In the genomic region with DNA sequence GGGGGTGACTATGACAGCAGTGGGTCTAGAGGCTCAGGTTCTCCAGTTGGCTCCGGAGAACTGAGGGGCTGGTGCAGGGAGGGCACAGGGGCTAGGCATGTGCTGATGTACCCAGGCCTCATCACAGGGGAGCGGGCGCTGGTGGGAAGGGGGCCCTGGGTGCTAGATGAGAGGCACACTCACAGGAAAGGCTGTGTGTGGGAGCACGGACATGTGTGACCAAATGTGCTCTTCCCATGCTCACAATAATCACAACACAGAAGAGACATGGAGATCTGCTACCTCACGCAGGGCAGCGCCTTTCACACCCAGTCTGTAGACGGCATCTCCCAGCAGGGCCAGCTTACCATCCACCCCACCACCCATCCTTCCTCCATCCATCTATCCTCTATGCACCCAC, we compare ENCODE assay signal across 22 cellular contexts. TPM values are rescaled to one million over a fixed set of nuclear protein-coding genes. Genes with fewer than 3 reads are reported as not detected.
DNase-seq lines count a peak whose midpoint lies in the region; ATAC-seq and TF ChIP-seq lines count a peak whose summit lies in the region.
"Had no signal": no experiment of that assay in that cellular context is flagged by ENCODE, and none has a peak within 500 bp of the region (broad histone marks: within the 10 kb centered on the region; RNA-seq: fewer than 3 reads in every experiment).

No MANE protein-coding gene starts in this region.

- H3K27me3 Mint-ChIP-seq in natural killer cell treated with Interleukin-12 subunit alpha and Interleukin-12 subunit beta and Interleukin-15 and Interleukin-18, amount 100 ng/mL, for 72 hours = no peaks in the 10 kb centered on the region
- H3K27me3 Mint-ChIP-seq in natural killer cell (ENCODE audit: low read depth in 2 of 2) (no peaks in the 10 kb centered on the region), brain (no peaks in the 10 kb centered on the region)

- intact Hi-C loops in natural killer cell (cut with micrococcal nuclease) = no loop called here

- ATAC-seq in natural killer cell treated with Interleukin-12 subunit alpha and Interleukin-12 subunit beta and Interleukin-15 and Interleukin-18, amount 100 ng/mL, for 72 hours = no peak
- ATAC-seq in natural killer cell = no peak
- ATAC-seq: HCT116 had no signal

- H3K4me2 ChIP-seq in osteoblast (ENCODE audit: insufficient read depth, low read length) = no peak overlapping the region
- H3K4me2 ChIP-seq: PC-9 had no signal

- peaks cover 0 to 4% of the 10 kb centered on the region in 2 donors for H3K4me1 Mint-ChIP-seq in natural killer cell treated with Interleukin-12 subunit alpha and Interleukin-12 subunit beta and Interleukin-15 and Interleukin-18, amount 100 ng/mL, for 72 hours (ENCODE audit: low read depth in 2 of 2)
- H3K4me1 Mint-ChIP-seq in natural killer cell (peaks cover 0 to 16% of the 10 kb centered on the region in 2 donors), brain (peaks cover 23% of the 10 kb centered on the region)

- TF ChIP-seq CTCF in natural killer cell (IDR thresholded peaks at IDR 0.05) (no peak), brain (conservative IDR thresholded peaks at IDR 0.05) (no peak), osteoblast (IDR thresholded peaks at IDR 0.05; ENCODE audit: extremely low read depth, low read depth, low read length) (no peak)

- H3K4me1 ChIP-seq in osteoblast (ENCODE audit: insufficient read depth, low read length) = peaks cover 44% of the 10 kb centered on the region

- H3K27me3 ChIP-seq in osteoblast (ENCODE audit: insufficient read depth, low read length) = no peaks in the 10 kb centered on the region
- H3K27me3 ChIP-seq: SJSA1 had no signal

- no peak overlapping the region for H3K27ac Mint-ChIP-seq in natural killer cell treated with Interleukin-12 subunit alpha and Interleukin-12 subunit beta and Interleukin-15 and Interleukin-18, amount 100 ng/mL, for 72 hours
- H3K27ac Mint-ChIP-seq in natural killer cell (no peak overlapping the region), brain (peak overlapping the region; percentile 0 to 38 (median 3))

- no peaks in the 10 kb centered on the region for H3K9me3 Mint-ChIP-seq in natural killer cell treated with Interleukin-12 subunit alpha and Interleukin-12 subunit beta and Interleukin-15 and Interleukin-18, amount 100 ng/mL, for 72 hours
- no peaks in the 10 kb centered on the region for H3K9me3 Mint-ChIP-seq in natural killer cell
- no peaks in the 10 kb centered on the region for H3K9me3 Mint-ChIP-seq in brain

- no peaks in the 10 kb centered on the region for H4K20me1 ChIP-seq in osteoblast (ENCODE audit: insufficient read depth, low read length)

- no peak overlapping the region for H3K4me3 ChIP-seq in osteoblast (ENCODE audit: insufficient read depth, low read length)
- H3K4me3 ChIP-seq: GM23248, PC-9, SJSA1 had no signal

- H3K79me2 ChIP-seq in osteoblast (ENCODE audit: insufficient read depth, low read length) = no peaks in the 10 kb centered on the region

- H3K36me3 Mint-ChIP-seq in natural killer cell treated with Interleukin-12 subunit alpha and Interleukin-12 subunit beta and Interleukin-15 and Interleukin-18, amount 100 ng/mL, for 72 hours = no peaks in the 10 kb centered on the region
- H3K36me3 Mint-ChIP-seq in natural killer cell = no peaks in the 10 kb centered on the region
- H3K36me3 Mint-ChIP-seq in brain = no peaks in the 10 kb centered on the region

- DNase-seq in natural killer cell treated with Interleukin-12 subunit alpha and Interleukin-12 subunit beta and Interleukin-15 and Interleukin-18, amount 100 ng/mL, for 72 hours (ENCODE audit: low spot score) = peak; percentile 31
- no peak for DNase-seq in natural killer cell
- DNase-seq in osteoblast (ENCODE audit: insufficient read length, low spot score, missing footprints) = peak; percentile 19
- no peak for DNase-seq in cortex of kidney (lab: John Stamatoyannopoulos, UW)
- DNase-seq in EL = no peak
- no peak for DNase-seq in A172 (ENCODE audit: low spot score)
- DNase-seq: DMS79 treated with DMSO at 0.1 percent for 48 hours, GM23248, Kasumi-1, MM.1S, NCI-H1092, NCI-H1436 treated with DMSO at 0.1 percent for 48 hours, NCI-H2029, NCI-H2171, NCI-H526, PC-9 had no signal

- no peaks in the 10 kb centered on the region for H3K36me3 ChIP-seq in osteoblast (ENCODE audit: insufficient read depth, low read length)
- H3K36me3 ChIP-seq: SJSA1 had no signal

- H2AFZ ChIP-seq in osteoblast (ENCODE audit: low read length) = no peak overlapping the region
- H2AFZ ChIP-seq: GM23248, PC-9 had no signal

- no peaks in the 10 kb centered on the region for H3K9me3 ChIP-seq in osteoblast (ENCODE audit: low read depth, low read length)
- H3K9me3 ChIP-seq: SJSA1 had no signal

- H3K27ac ChIP-seq in osteoblast (ENCODE audit: low read depth, low read length) = no peak overlapping the region
- H3K27ac ChIP-seq: C4-2B, GM23248, PC-9, RWPE1, SJSA1 had no signal

- H3K4me3 Mint-ChIP-seq in natural killer cell treated with Interleukin-12 subunit alpha and Interleukin-12 subunit beta and Interleukin-15 and Interleukin-18, amount 100 ng/mL, for 72 hours = no peak overlapping the region
- no peak overlapping the region for H3K4me3 Mint-ChIP-seq in natural killer cell
- H3K4me3 Mint-ChIP-seq in brain = no peak overlapping the region

RNA-seq across cellular contexts. Expression of a gene that starts 17.4 kb away (rescaled TPM):
- 1 to 10 TPM; 3.3 to 4.2 TPM for total RNA-seq in natural killer cell treated with Interleukin-12 subunit alpha and Interleukin-12 subunit beta and Interleukin-15 and Interleukin-18, amount 100 ng/mL, for 72 hours
- total RNA-seq in natural killer cell = 1 to 10 TPM in 2 of 3 donors, under 1 TPM in 1; 0.60 to 2.4 (median 1.2) TPM
- polyA plus RNA-seq in brain (ENCODE audit: insufficient read depth, low read depth, low replicate concordance) = 79.5 TPM
- 13.8 and 14.7 TPM in 2 replicates for total RNA-seq in osteoblast
- total RNA-seq in A172 (2014; rRNA removed; shearing (Covaris generic)) = not detected in 2 replicates
- total RNA-seq: G401 had no signal

RNA-seq across cellular contexts. Expression of a gene that starts 36.8 kb away (rescaled TPM):
- total RNA-seq in natural killer cell treated with Interleukin-12 subunit alpha and Interleukin-12 subunit beta and Interleukin-15 and Interleukin-18, amount 100 ng/mL, for 72 hours = 10 to 100 TPM; 11.3 to 18.2 TPM
- total RNA-seq in natural killer cell = 10 to 100 TPM; 19.8 to 23.5 (median 22.3) TPM
- polyA plus RNA-seq in brain (ENCODE audit: insufficient read depth, low read depth, low replicate concordance) = 32.0 TPM
- 15.6 and 17.0 TPM in 2 replicates for total RNA-seq in osteoblast
- 6.4 and 9.9 TPM in 2 replicates for total RNA-seq in A172 (2014; rRNA removed; shearing (Covaris generic))

Comparison
In these comparisons a context has a peak if more than half of its experiments do, and no peak if none do; other contexts are left out.
1. DNase-seq: peak in natural killer cell treated with Interleukin-12 subunit alpha and Interleukin-12 subunit beta and Interleukin-15 and Interleukin-18, amount 100 ng/mL, for 72 hours (single experiment) and osteoblast (single experiment); none in natural killer cell (single experiment), cortex of kidney (single experiment), EL (single experiment) and A172 (single experiment).
2. H3K27ac Mint-ChIP-seq: peak in brain (5 of 5); none in natural killer cell treated with Interleukin-12 subunit alpha and Interleukin-12 subunit beta and Interleukin-15 and Interleukin-18, amount 100 ng/mL, for 72 hours (0 of 2) and natural killer cell (0 of 2).